In the genomic region with DNA sequence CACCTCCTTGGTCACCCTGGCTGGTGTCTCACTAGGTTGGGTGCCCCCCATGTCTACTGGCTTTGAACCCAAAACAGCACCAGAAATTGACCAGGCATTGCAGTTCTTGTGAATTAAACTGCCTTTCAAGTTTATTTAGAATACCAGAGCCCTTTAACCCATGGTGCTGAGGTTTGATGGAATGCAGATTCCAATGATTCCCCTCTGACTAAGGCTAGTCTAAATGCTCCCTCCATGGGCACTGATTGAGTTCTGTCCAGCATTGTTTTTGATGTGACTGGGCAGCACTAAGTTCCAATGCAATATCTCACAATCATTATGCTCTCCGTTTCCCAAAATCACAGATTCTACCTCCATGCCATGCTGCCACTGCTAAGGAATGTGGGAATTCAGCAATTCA, we compare ENCODE assay signal across 17 cellular contexts.
"Had no signal": no experiment of that assay in that cellular context is flagged by ENCODE, and none has a peak within 500 bp of the region (broad histone marks: within the 10 kb centered on the region; RNA-seq: fewer than 3 reads in every experiment).

No MANE protein-coding gene starts in this region.

- H3K36me3 ChIP-seq: heart left ventricle, stomach had no signal

- H3K4me3 ChIP-seq: heart left ventricle, stomach had no signal

- ATAC-seq: heart left ventricle, left lobe of liver, natural killer cell, right cardiac atrium had no signal

- H3K4me3 Mint-ChIP-seq: endodermal cell, natural killer cell, neural crest cell had no signal

- H3K27me3 ChIP-seq: heart left ventricle, stomach had no signal

- H3K9me3 Mint-ChIP-seq: endodermal cell had no signal

- H3K9me3 ChIP-seq: stomach had no signal

- H3K27ac Mint-ChIP-seq: endodermal cell, natural killer cell had no signal

- DNase-seq: effector CD4-positive, alpha-beta T cell; endodermal cell; erythroblast; heart left ventricle; hypothalamus; kidney glomerular epithelial cell; natural killer cell; posterior cingulate gyrus; right cardiac atrium; small intestine; stimulated activated CD4-positive, alpha-beta T cell treated with anti-CD3 and anti-CD28 coated beads, Interleukin-12 subunit alpha, Interleukin-12 subunit beta, amount 100 ng/mL, for 4 hours; stimulated activated naive CD4-positive, alpha-beta T cell; stomach; substantia nigra; trophoblast cell had no signal

- H3K27ac ChIP-seq: heart left ventricle, stomach had no signal

- H3K4me1 Mint-ChIP-seq: endodermal cell, natural killer cell, neural crest cell had no signal

- H3K4me1 ChIP-seq: heart left ventricle, stomach had no signal
